In the genomic region with DNA sequence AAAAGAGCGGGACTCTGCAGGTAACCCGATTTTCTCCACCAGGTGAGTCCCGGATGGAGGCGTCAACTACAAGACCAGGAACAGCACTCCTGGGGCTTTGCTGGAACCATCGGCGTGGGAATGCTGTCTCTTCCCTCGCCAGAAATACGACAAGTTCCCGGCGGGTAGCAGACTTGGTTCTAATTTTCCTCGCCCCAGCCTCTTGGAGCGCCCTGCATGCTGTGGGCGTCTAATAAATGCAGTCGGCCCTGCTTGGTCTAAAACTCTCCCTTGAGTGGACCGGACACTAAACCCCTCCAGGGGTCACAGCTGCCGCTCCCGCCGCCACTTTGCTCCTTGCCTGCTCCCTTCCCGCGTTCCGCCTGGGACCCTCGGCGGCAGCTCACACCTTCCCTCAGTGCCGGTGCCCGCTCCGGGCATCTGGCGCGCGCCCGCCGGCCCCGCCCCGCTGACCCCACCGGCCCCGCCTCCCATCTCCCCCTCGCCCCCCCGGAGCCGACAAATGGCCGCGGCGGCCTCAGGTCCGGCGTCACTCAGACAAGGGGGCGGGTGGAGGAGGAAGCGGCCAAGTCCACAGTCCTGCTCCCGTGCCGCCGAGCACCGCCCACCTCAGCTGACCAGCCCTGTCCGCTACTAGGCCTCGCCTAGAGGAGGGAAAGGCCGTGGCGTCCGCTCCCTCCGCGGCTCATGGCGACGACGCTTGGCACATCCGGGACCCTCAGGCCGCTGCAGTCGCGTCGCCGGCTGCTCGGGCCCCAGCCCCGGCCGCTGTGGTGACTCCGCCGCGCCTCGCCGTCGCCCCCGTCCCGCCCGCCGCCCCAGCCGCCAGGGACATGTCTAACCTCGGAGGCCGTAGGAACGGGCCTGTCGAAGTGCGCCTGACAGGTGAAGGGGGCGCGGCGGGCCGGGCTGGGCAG, we compare ENCODE assay signal across 8 cellular contexts.
DNase-seq lines count a peak whose midpoint lies in the region; TF ChIP-seq lines count a peak whose summit lies in the region.

No MANE protein-coding gene starts in this region.

- H3K4me3 Mint-ChIP-seq in Calu3 (ENCODE audit: low read depth, unreplicated experiment) (peak overlapping the region; percentile 91), osteocyte (ENCODE audit: unreplicated experiment) (peak overlapping the region; percentile 92)

- peaks cover 23% of the 10 kb centered on the region for H3F3A ChIP-seq in SU-DHL-6 (ENCODE audit: insufficient read depth)

- H3K4me3 ChIP-seq in H7 (ENCODE audit: insufficient read depth, low read depth, low read length) (peak overlapping the region; percentile 57), NB4 (ENCODE audit: low read depth, low read length) (peak overlapping the region; percentile 66), SU-DHL-6 (ENCODE audit: insufficient read depth, low read length, poor library complexity, severe bottlenecking) (peak overlapping the region; percentile 72), adrenal gland (peak overlapping the region; percentile 60 to 93 (median 71)), cardiac muscle cell (peak overlapping the region; percentile 44), testis (peak overlapping the region; percentile 84 to 87)

- TF ChIP-seq POLR2A in NB4 (IDR thresholded peaks at IDR 0.05; ENCODE audit: extremely low read depth, insufficient read length) (peak; percentile 53), adrenal gland (IDR thresholded peaks at IDR 0.05) (peak; percentile 82 to 96), testis (IDR thresholded peaks at IDR 0.05) (peak; percentile 25)

- H3K36me3 ChIP-seq in H7 (replicated peaks; ENCODE audit: control insufficient read depth, insufficient read depth, low read length): no peaks in the 10 kb centered on the region
- no peaks in the 10 kb centered on the region for H3K36me3 ChIP-seq in SU-DHL-6 (ENCODE audit: low read length)
- H3K36me3 ChIP-seq in adrenal gland (replicated peaks in 1 of 2): no peaks in the 10 kb centered on the region
- no peaks in the 10 kb centered on the region for H3K36me3 ChIP-seq in cardiac muscle cell
- H3K36me3 ChIP-seq in testis (ENCODE audit: low read depth, missing control alignments): no peaks in the 10 kb centered on the region

- H3K36me3 Mint-ChIP-seq in Calu3 (ENCODE audit: insufficient read depth, unreplicated experiment) (peaks cover 24% of the 10 kb centered on the region), osteocyte (ENCODE audit: unreplicated experiment) (peaks cover 2% of the 10 kb centered on the region)

- CTCF ChIA-PET in Calu3 (lab: Charles Lee): no interaction called here

- no peaks in the 10 kb centered on the region for H3K9me3 Mint-ChIP-seq in Calu3 (ENCODE audit: low read depth, unreplicated experiment)
- H3K9me3 Mint-ChIP-seq in osteocyte (ENCODE audit: unreplicated experiment): no peaks in the 10 kb centered on the region

- H3K4me1 Mint-ChIP-seq in Calu3 (ENCODE audit: low read depth, unreplicated experiment) (no peaks in the 10 kb centered on the region), osteocyte (ENCODE audit: unreplicated experiment) (peaks cover 29% of the 10 kb centered on the region)

- DNase-seq in Calu3 (peak; percentile 95), H7 (peak; percentile 97), NB4 (ENCODE audit: low read depth) (peak; percentile 88), adrenal gland (peak; percentile 94 to 99 (median 97)), cardiac muscle cell (ENCODE audit: low read depth in 1 of 2, low spot score in 1 of 2) (peak; percentile 94 to 96), osteocyte (ENCODE audit: extremely low spot score, unreplicated experiment) (peak; percentile 97), testis (peak; percentile 97)

- no peak overlapping the region for H3K27ac ChIP-seq in SU-DHL-6 (ENCODE audit: low read depth, low read length)
- H3K27ac ChIP-seq in adrenal gland: peak overlapping the region in 4 of 5 donors; percentile 72 to 93 (median 89)
- peak overlapping the region; percentile 87 for H3K27ac ChIP-seq in cardiac muscle cell
- peak overlapping the region; percentile 78 to 94 for H3K27ac ChIP-seq in testis

- H3K27me3 ChIP-seq in H7 (ENCODE audit: control insufficient read depth, insufficient read depth, low read length): peaks cover 15% of the 10 kb centered on the region
- H3K27me3 ChIP-seq in SU-DHL-6 (ENCODE audit: low read length): no peaks in the 10 kb centered on the region
- H3K27me3 ChIP-seq in adrenal gland: no peaks in the 10 kb centered on the region
- no peaks in the 10 kb centered on the region for H3K27me3 ChIP-seq in cardiac muscle cell
- no peaks in the 10 kb centered on the region for H3K27me3 ChIP-seq in testis

- TF ChIP-seq CTCF in Calu3 (IDR thresholded peaks at IDR 0.05; ENCODE audit: unreplicated experiment) (no peak), NB4 (IDR thresholded peaks at IDR 0.05; ENCODE audit: low read depth, low read length) (no peak), SU-DHL-6 (IDR thresholded peaks at IDR 0.05; ENCODE audit: insufficient read depth, low read length, poor library complexity, severe bottlenecking) (no peak), adrenal gland (IDR thresholded peaks at IDR 0.05) (peak in 1 of 6 experiments; percentile 9), cardiac muscle cell (IDR thresholded peaks at IDR 0.05; ENCODE audit: low read depth, low read length) (no peak), osteocyte (IDR thresholded peaks at IDR 0.05) (no peak), testis (IDR thresholded peaks at IDR 0.05) (no peak)

- H3K9me3 ChIP-seq in SU-DHL-6 (ENCODE audit: insufficient read depth, low read length) (no peaks in the 10 kb centered on the region), adrenal gland (replicated peaks in 1 of 3) (no peaks in the 10 kb centered on the region), cardiac muscle cell (ENCODE audit: low read depth) (no peaks in the 10 kb centered on the region), testis (no peaks in the 10 kb centered on the region)

- intact Hi-C loops in Calu3 (cut with micrococcal nuclease; ENCODE audit: unreplicated experiment): no loop called here
- intact Hi-C loops in adrenal gland (cut with DNase I): no loop called here
- intact Hi-C loops in testis (cut with DNase I; ENCODE audit: low total_unique reads): loop anchor here (10.0 kb wide), 1 partner anchor 47 kb away; no protein-coding TSS in a partner anchor

- no TSS peak for BruUV-seq in Calu3 (replicated peaks; lab: Mats Ljungman, UMichigan)

- H3K27me3 Mint-ChIP-seq in Calu3 (ENCODE audit: unreplicated experiment) (no peaks in the 10 kb centered on the region), osteocyte (ENCODE audit: unreplicated experiment) (no peaks in the 10 kb centered on the region)

- no peaks in the 10 kb centered on the region for H4K20me1 ChIP-seq in SU-DHL-6 (ENCODE audit: low read depth, low read length)

- no peaks in the 10 kb centered on the region for H3K9me2 ChIP-seq in SU-DHL-6 (replicated peaks; ENCODE audit: insufficient read depth, low read length)

- H3K9ac ChIP-seq in SU-DHL-6 (ENCODE audit: low read length): peak overlapping the region; percentile 75

- WGBS in adrenal gland, 4 donors: 4 to 19% (median 11%) methylated on average over 10 to 88 of the region's 88 CpGs
- 6 to 21% methylated on average over 18 to 47 of the region's 88 CpGs for WGBS in testis, 2 donors

- H3K27ac Mint-ChIP-seq in Calu3 (ENCODE audit: unreplicated experiment) (peak overlapping the region; percentile 71), osteocyte (ENCODE audit: unreplicated experiment) (peak overlapping the region; percentile 87)

- peak overlapping the region; percentile 57 for H3K4me2 ChIP-seq in SU-DHL-6 (ENCODE audit: low read depth, low read length, poor library complexity, severe bottlenecking)

- H2AFZ ChIP-seq in SU-DHL-6 (ENCODE audit: low read depth, low read length, severe bottlenecking): peak overlapping the region; percentile 84

- H3K79me2 ChIP-seq in SU-DHL-6 (ENCODE audit: insufficient read depth, low read length): no peaks in the 10 kb centered on the region

- H3K4me1 ChIP-seq in adrenal gland (replicated peaks in 1 of 2): peaks cover 17 to 18% of the 10 kb centered on the region in 2 donors
- H3K4me1 ChIP-seq in cardiac muscle cell (ENCODE audit: low read depth): no peaks in the 10 kb centered on the region
- peaks cover 11% of the 10 kb centered on the region for H3K4me1 ChIP-seq in testis

Comparison
In these comparisons a context has a peak if more than half of its experiments do, and no peak if none do; other contexts are left out.
1. POLR2A ChIP-seq: peak in every context shown above with its lines; median percentile 89 in adrenal gland; 53 in NB4; 25 in testis.